In the genomic region with DNA sequence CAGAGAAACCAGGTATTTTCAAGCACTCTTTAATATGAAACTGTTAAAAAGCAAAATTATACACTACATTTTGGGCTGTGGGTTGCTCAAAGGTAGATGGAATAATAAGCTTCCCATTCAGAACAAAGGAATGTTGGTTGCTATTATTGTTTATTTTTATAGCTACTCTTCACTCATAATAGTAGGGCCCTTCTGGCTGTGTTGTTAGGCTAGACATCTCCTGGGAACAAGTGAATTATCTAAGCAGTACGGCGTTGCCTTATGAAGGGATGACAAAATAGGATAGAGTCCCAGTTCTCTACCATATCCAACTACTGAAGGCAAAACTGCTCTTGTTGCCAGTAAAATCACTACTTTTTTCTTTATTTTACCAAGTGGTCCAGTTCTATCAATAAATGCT, we compare ENCODE assay signal across 21 cellular contexts. TPM values are rescaled to one million over a fixed set of nuclear protein-coding genes. Genes with fewer than 3 reads are reported as not detected.
"Had no signal": no experiment of that assay in that cellular context is flagged by ENCODE, and none has a peak within 500 bp of the region (broad histone marks: within the 10 kb centered on the region; RNA-seq: fewer than 3 reads in every experiment).

No MANE protein-coding gene starts in this region.

- H3K4me1 Mint-ChIP-seq: activated B cell treated with CpG ODN at 0.5 μM for 24 hours; activated CD4-positive, alpha-beta memory T cell treated with anti-CD3 and anti-CD28 coated beads, Interleukin-2, amount 10 ng/mL, durations not matched to agents 7 days and 5 days; activated CD8-positive, alpha-beta memory T cell treated with anti-CD3 and anti-CD28 coated beads, Interleukin-2, amount 10 ng/mL, durations not matched to agents 7 days and 5 days; activated naive CD8-positive, alpha-beta T cell treated with anti-CD3 and anti-CD28 coated beads for 36 hours; activated T-helper 17 cell treated with anti-CD3 and anti-CD28 coated beads, Interleukin-2, amount 50 U/mL, for 72 hours; stimulated activated naive B cell treated with anti-CD40 and anti-IgM and Interleukin-4, amounts not matched to agents 10 μg/mL and 1 μg/mL and 100 μg/mL, for 72 hours had no signal

- H3K36me3 Mint-ChIP-seq: activated CD8-positive, alpha-beta memory T cell treated with anti-CD3 and anti-CD28 coated beads, Interleukin-2, amount 10 ng/mL, durations not matched to agents 7 days and 5 days; activated naive CD8-positive, alpha-beta T cell treated with anti-CD3 and anti-CD28 coated beads for 36 hours; stimulated activated naive B cell treated with anti-CD40 and anti-IgM and Interleukin-4, amounts not matched to agents 10 μg/mL and 1 μg/mL and 100 μg/mL, for 72 hours had no signal

- H3K4me3 Mint-ChIP-seq: activated B cell treated with CpG ODN at 0.5 μM for 24 hours; activated CD4-positive, alpha-beta memory T cell treated with anti-CD3 and anti-CD28 coated beads, Interleukin-2, amount 10 ng/mL, durations not matched to agents 7 days and 5 days; activated CD8-positive, alpha-beta memory T cell treated with anti-CD3 and anti-CD28 coated beads, Interleukin-2, amount 10 ng/mL, durations not matched to agents 7 days and 5 days; activated naive CD8-positive, alpha-beta T cell treated with anti-CD3 and anti-CD28 coated beads for 36 hours; activated T-helper 17 cell treated with anti-CD3 and anti-CD28 coated beads, Interleukin-2, amount 50 U/mL, for 72 hours; dendritic cell treated with granulocyte-macrophage colony-stimulating factor and Interleukin-4, amounts not matched to agents 40 ng/mL and 50 ng/mL, for 4 days; nephron; stimulated activated naive B cell treated with anti-CD40 and anti-IgM and Interleukin-4, amounts not matched to agents 10 μg/mL and 1 μg/mL and 100 μg/mL, for 72 hours had no signal

- ATAC-seq: activated CD8-positive, alpha-beta memory T cell treated with anti-CD3 and anti-CD28 coated beads, Interleukin-2, amount 10 ng/mL, durations not matched to agents 7 days and 5 days; activated T-helper 17 cell treated with anti-CD3 and anti-CD28 coated beads, Interleukin-2, amount 50 U/mL, for 72 hours; foreskin keratinocyte; right lobe of liver; stimulated activated naive B cell treated with anti-CD40 and anti-IgM and Interleukin-4, amounts not matched to agents 10 μg/mL and 1 μg/mL and 100 μg/mL, for 72 hours had no signal

- H3K27me3 ChIP-seq: esophagus squamous epithelium, foreskin keratinocyte, right lobe of liver, upper lobe of left lung had no signal

- H3K36me3 ChIP-seq: esophagus squamous epithelium, left ventricle myocardium inferior, right lobe of liver, thoracic aorta, upper lobe of left lung had no signal

- H3K4me3 ChIP-seq: esophagus squamous epithelium, left ventricle myocardium inferior, right lobe of liver, thoracic aorta, upper lobe of left lung had no signal

- H3K27me3 Mint-ChIP-seq: activated B cell treated with CpG ODN at 0.5 μM for 24 hours; activated CD4-positive, alpha-beta memory T cell treated with anti-CD3 and anti-CD28 coated beads, Interleukin-2, amount 10 ng/mL, durations not matched to agents 7 days and 5 days; activated CD8-positive, alpha-beta memory T cell treated with anti-CD3 and anti-CD28 coated beads, Interleukin-2, amount 10 ng/mL, durations not matched to agents 7 days and 5 days; activated naive CD8-positive, alpha-beta T cell treated with anti-CD3 and anti-CD28 coated beads for 36 hours; dendritic cell treated with granulocyte-macrophage colony-stimulating factor and Interleukin-4, amounts not matched to agents 40 ng/mL and 50 ng/mL, for 4 days; stimulated activated naive B cell treated with anti-CD40 and anti-IgM and Interleukin-4, amounts not matched to agents 10 μg/mL and 1 μg/mL and 100 μg/mL, for 72 hours had no signal

- H3K27ac Mint-ChIP-seq: activated B cell treated with CpG ODN at 0.5 μM for 24 hours; activated CD4-positive, alpha-beta memory T cell treated with anti-CD3 and anti-CD28 coated beads, Interleukin-2, amount 10 ng/mL, durations not matched to agents 7 days and 5 days; activated CD8-positive, alpha-beta memory T cell treated with anti-CD3 and anti-CD28 coated beads, Interleukin-2, amount 10 ng/mL, durations not matched to agents 7 days and 5 days; activated naive CD8-positive, alpha-beta T cell treated with anti-CD3 and anti-CD28 coated beads for 36 hours; activated T-helper 17 cell treated with anti-CD3 and anti-CD28 coated beads, Interleukin-2, amount 50 U/mL, for 72 hours; dendritic cell treated with granulocyte-macrophage colony-stimulating factor and Interleukin-4, amounts not matched to agents 40 ng/mL and 50 ng/mL, for 4 days; nephron; stimulated activated naive B cell treated with anti-CD40 and anti-IgM and Interleukin-4, amounts not matched to agents 10 μg/mL and 1 μg/mL and 100 μg/mL, for 72 hours had no signal

- H3K9me3 ChIP-seq: esophagus squamous epithelium, left ventricle myocardium inferior, right lobe of liver, thoracic aorta, upper lobe of left lung had no signal

- DNase-seq: activated B cell treated with CpG ODN at 0.5 μM for 24 hours; activated CD4-positive, alpha-beta memory T cell treated with anti-CD3 and anti-CD28 coated beads, Interleukin-2, amount 10 ng/mL, durations not matched to agents 7 days and 5 days; activated CD4-positive, alpha-beta T cell treated with anti-CD3 and anti-CD28 coated beads for 4 hours; activated CD8-positive, alpha-beta memory T cell treated with anti-CD3 and anti-CD28 coated beads, Interleukin-2, amount 10 ng/mL, durations not matched to agents 7 days and 5 days; activated naive CD4-positive, alpha-beta T cell; activated naive CD8-positive, alpha-beta T cell treated with anti-CD3 and anti-CD28 coated beads for 36 hours; cerebellar nuclear complex; effector memory CD4-positive, alpha-beta T cell; esophagus squamous epithelium; foreskin keratinocyte; kidney; left ventricle myocardium inferior; mammary epithelial cell; midbrain; right lobe of liver; stimulated activated naive B cell treated with anti-CD40 and anti-IgM and Interleukin-4, amounts not matched to agents 10 μg/mL and 1 μg/mL and 100 μg/mL, for 72 hours; upper lobe of left lung had no signal

RNA-seq across cellular contexts. Expression of gene TENM3, which starts 34.2 kb away (rescaled TPM):
- total RNA-seq: activated B cell treated with CpG ODN at 0.5 μM for 24 hours; activated CD4-positive, alpha-beta memory T cell treated with anti-CD3 and anti-CD28 coated beads, Interleukin-2, amount 10 ng/mL, durations not matched to agents 7 days and 5 days; activated CD8-positive, alpha-beta memory T cell treated with anti-CD3 and anti-CD28 coated beads, Interleukin-2, amount 10 ng/mL, durations not matched to agents 7 days and 5 days; activated naive CD8-positive, alpha-beta T cell treated with anti-CD3 and anti-CD28 coated beads for 36 hours; activated T-helper 17 cell treated with anti-CD3 and anti-CD28 coated beads, Interleukin-2, amount 50 U/mL, for 72 hours had no signal
